Comparison of ENCODE assay signal across 20 cellular contexts in genomic region chr3:133237380-133237779, GRCh38.
"Had no signal": no experiment of that assay in that cellular context is flagged by ENCODE, and none has a peak within 500 bp of the region (broad histone marks: within the 10 kb centered on the region; RNA-seq: fewer than 3 reads in every experiment).

No MANE protein-coding gene starts in this region.

- H3K4me3 ChIP-seq: coronary artery, esophagus squamous epithelium, transverse colon, vagina had no signal

- DNase-seq: activated CD4-positive, alpha-beta T cell treated with anti-CD3 and anti-CD28 coated beads, Interleukin-2, amount 10 ng/mL, durations not matched to agents 7 days and 5 days; activated CD8-positive, alpha-beta memory T cell treated with anti-CD3 and anti-CD28 coated beads, Interleukin-2, amount 50 U/mL, for 48 hours; activated naive CD4-positive, alpha-beta T cell treated with Interleukin-2 at 50 U/mL for 16 hours; anterior cingulate cortex; esophagus squamous epithelium; foreskin fibroblast; glutamatergic neuron; hypothalamus; kidney; left ventricle myocardium superior; nucleus accumbens; posterior cingulate gyrus; small intestine; stimulated activated CD4-positive, alpha-beta T cell treated with anti-CD3 and anti-CD28 coated beads, Interleukin-4, amount 100 ng/mL, for 24 hours; stimulated activated naive CD4-positive, alpha-beta T cell; T-helper 9 cell; transverse colon had no signal

- FAIRE-seq: endothelial cell of umbilical vein, kidney, small intestine had no signal
